Comparison of ENCODE assay signal across 23 cellular contexts in the genomic region with DNA sequence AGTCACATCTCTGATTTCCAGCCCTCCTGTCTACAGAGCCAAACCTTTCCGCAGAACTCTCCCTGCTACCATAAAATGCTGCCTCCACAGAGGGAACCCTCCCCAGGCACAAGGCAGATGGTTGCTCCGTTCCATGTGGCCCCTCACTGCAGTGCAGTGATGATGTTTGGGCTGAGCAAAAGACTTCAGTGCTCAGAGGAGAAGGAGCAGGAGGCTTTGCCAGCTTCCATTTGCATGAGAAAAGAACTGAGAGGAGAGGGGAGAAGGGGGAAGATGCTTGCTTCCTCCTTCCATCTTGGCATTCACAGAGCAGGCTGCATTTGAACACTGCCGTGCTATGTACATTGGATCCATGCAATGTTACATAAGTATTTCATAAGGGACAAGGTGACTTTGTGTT. TPM values are rescaled to one million over a fixed set of nuclear protein-coding genes. Genes with fewer than 3 reads are reported as not detected.
DNase-seq lines count a peak whose midpoint lies in the region; ATAC-seq and TF ChIP-seq lines count a peak whose summit lies in the region.
"Had no signal": no experiment of that assay in that cellular context is flagged by ENCODE, and none has a peak within 500 bp of the region (broad histone marks: within the 10 kb centered on the region; RNA-seq: fewer than 3 reads in every experiment).

No MANE protein-coding gene starts in this region.

- H3K9me3 Mint-ChIP-seq in neural crest cell (no peaks in the 10 kb centered on the region), immature natural killer cell (no peaks in the 10 kb centered on the region)
- H3K9me3 Mint-ChIP-seq: CD8-positive, alpha-beta T cell had no signal

- no peak for TF ChIP-seq CTCF in esophagus muscularis mucosa (IDR thresholded peaks at IDR 0.05)
- no peak for TF ChIP-seq CTCF in neural crest cell (conservative IDR thresholded peaks at IDR 0.05)
- TF ChIP-seq CTCF in RWPE1 (conservative IDR thresholded peaks at IDR 0.05; ENCODE audit: low read depth) = no peak

- H3K27ac ChIP-seq in HUES48 (ENCODE audit: low read depth, low read length) (peak overlapping the region; percentile 24), esophagus muscularis mucosa (replicated peaks in 1 of 4) (no peak overlapping the region), RWPE1 (no peak overlapping the region)
- H3K27ac ChIP-seq: A549, BLaER1 had no signal

- peak; percentile 13 for DNase-seq in Ammon's horn (ENCODE audit: low spot score)
- peak; percentile 79 for DNase-seq in esophagus muscularis mucosa (ENCODE audit: extremely low spot score)
- no peak for DNase-seq in neural crest cell (ENCODE audit: low read depth, low spot score)
- DNase-seq in RWPE1 (ENCODE audit: low spot score) = no peak
- no peak for DNase-seq in immature natural killer cell
- DNase-seq: Calu3; CD8-positive, alpha-beta T cell; DMS79; NCI-H1092 treated with DMSO at 0.1 percent for 48 hours; NCI-H146; NCI-H2029 treated with DMSO at 0.1 percent for 48 hours; NCI-H510A; NCI-H748 treated with DMSO at 0.1 percent for 48 hours; NK-92 treated with Interleukin-12 subunit alpha and Interleukin-12 subunit beta, amount 100 ng/mL, for 24 hours; SHP77; SK-N-SH had no signal

- CTCF ChIA-PET in RWPE1 (lab: Yijun Ruan, JAX) = no interaction called here

- intact Hi-C loops in esophagus muscularis mucosa (cut with DNase I) = no loop called here

- H3K4me3 ChIP-seq in HUES48 (ENCODE audit: low read depth, low read length) (no peak overlapping the region), esophagus muscularis mucosa (no peak overlapping the region)
- H3K4me3 ChIP-seq: A549, BLaER1, K562 had no signal

- H3K9ac ChIP-seq in HUES48 (ENCODE audit: low read depth, low read length) = no peak overlapping the region
- H3K9ac ChIP-seq: BLaER1, SK-N-SH had no signal

- H3K4me1 ChIP-seq in HUES48 (ENCODE audit: control insufficient read depth, insufficient read depth, low read length) (peaks cover 14% of the 10 kb centered on the region), esophagus muscularis mucosa (no peaks in the 10 kb centered on the region)
- H3K4me1 ChIP-seq: A549 had no signal

- no peak for TF ChIP-seq EP300 in esophagus muscularis mucosa (IDR thresholded peaks at IDR 0.05)

- 66% methylated on average over 3 of the region's 3 CpGs for WGBS in esophagus muscularis mucosa

- H3K4me1 Mint-ChIP-seq in neural crest cell = peaks cover 43% of the 10 kb centered on the region
- no peaks in the 10 kb centered on the region for H3K4me1 Mint-ChIP-seq in immature natural killer cell

- H3K4me3 Mint-ChIP-seq in neural crest cell (no peak overlapping the region), immature natural killer cell (no peak overlapping the region)
- H3K4me3 Mint-ChIP-seq: CD8-positive, alpha-beta T cell had no signal

- H3K27ac Mint-ChIP-seq in neural crest cell (ENCODE audit: unreplicated experiment) = peak overlapping the region; percentile 73
- H3K27ac Mint-ChIP-seq in immature natural killer cell = no peak overlapping the region
- H3K27ac Mint-ChIP-seq: CD8-positive, alpha-beta T cell had no signal

- H3K36me3 Mint-ChIP-seq in neural crest cell (ENCODE audit: low read depth) = peaks cover 2% of the 10 kb centered on the region
- no peaks in the 10 kb centered on the region for H3K36me3 Mint-ChIP-seq in immature natural killer cell
- H3K36me3 Mint-ChIP-seq: CD8-positive, alpha-beta T cell had no signal

- POLR2A ChIA-PET in RWPE1 (lab: Yijun Ruan, JAX; ENCODE audit: low non-redundant PET) = no interaction called here

- TF ChIP-seq POLR2A in esophagus muscularis mucosa (IDR thresholded peaks at IDR 0.05; ENCODE audit: low read depth) = no peak

- ATAC-seq in HG03439 (IDR thresholded peaks at IDR 0.05; ENCODE audit: unreplicated experiment) = no peak
- ATAC-seq: A549; CD8-positive, alpha-beta T cell; HCT116; K562 had no signal

- no peaks in the 10 kb centered on the region for H3K27me3 Mint-ChIP-seq in neural crest cell (ENCODE audit: low read depth)
- H3K27me3 Mint-ChIP-seq in immature natural killer cell (ENCODE audit: low read depth in 3 of 3) = peaks cover 2 to 5% (median 3%) of the 10 kb centered on the region in 3 donors

- no peaks in the 10 kb centered on the region for H3K27me3 ChIP-seq in HUES48 (ENCODE audit: control insufficient read depth, insufficient read depth, low read length)
- H3K27me3 ChIP-seq in esophagus muscularis mucosa = peaks cover 0 to 4% (median 0%) of the 10 kb centered on the region in 4 donors
- H3K27me3 ChIP-seq: BLaER1 had no signal

- no peaks in the 10 kb centered on the region for H3K36me3 ChIP-seq in HUES48 (ENCODE audit: control insufficient read depth, insufficient read depth, low read length)
- H3K36me3 ChIP-seq in esophagus muscularis mucosa = no peaks in the 10 kb centered on the region
- H3K36me3 ChIP-seq: BLaER1 had no signal

- no peaks in the 10 kb centered on the region for H3K9me3 ChIP-seq in HUES48 (ENCODE audit: control insufficient read depth, insufficient read depth, low read length)
- no peaks in the 10 kb centered on the region for H3K9me3 ChIP-seq in esophagus muscularis mucosa
- H3K9me3 ChIP-seq: A549, BLaER1, SK-N-SH had no signal

RNA-seq across cellular contexts. Expression of gene TMEM200C, which starts 46.5 kb away (rescaled TPM):
- total RNA-seq in esophagus muscularis mucosa (under 1 TPM; under 0.01 to 0.92 (median 0.36) TPM), neural crest cell (24.2 and 26.1 TPM in 2 replicates)
- not detected for polyA plus RNA-seq in immature natural killer cell
- total RNA-seq: Calu3; CD8-positive, alpha-beta T cell; OCI-LY7 had no signal
- polyA plus RNA-seq: A549, K562, SK-N-SH had no signal

Comparison
In these comparisons a context has a peak if more than half of its experiments do, and no peak if none do; other contexts are left out.
1. DNase-seq: peak in Ammon's horn (single experiment) and esophagus muscularis mucosa (single experiment); none in neural crest cell (single experiment), RWPE1 (single experiment) and immature natural killer cell (0 of 3).
2. RNA of gene TMEM200C, which starts 46.5 kb away (total RNA-seq): 24.2 to 26.1 TPM in neural crest cell; under 0.01 to 0.92 TPM in esophagus muscularis mucosa; every median in the first group is over 10 times any median in the second.